ENCODE assay signal across 9 cellular contexts in the genomic region with DNA sequence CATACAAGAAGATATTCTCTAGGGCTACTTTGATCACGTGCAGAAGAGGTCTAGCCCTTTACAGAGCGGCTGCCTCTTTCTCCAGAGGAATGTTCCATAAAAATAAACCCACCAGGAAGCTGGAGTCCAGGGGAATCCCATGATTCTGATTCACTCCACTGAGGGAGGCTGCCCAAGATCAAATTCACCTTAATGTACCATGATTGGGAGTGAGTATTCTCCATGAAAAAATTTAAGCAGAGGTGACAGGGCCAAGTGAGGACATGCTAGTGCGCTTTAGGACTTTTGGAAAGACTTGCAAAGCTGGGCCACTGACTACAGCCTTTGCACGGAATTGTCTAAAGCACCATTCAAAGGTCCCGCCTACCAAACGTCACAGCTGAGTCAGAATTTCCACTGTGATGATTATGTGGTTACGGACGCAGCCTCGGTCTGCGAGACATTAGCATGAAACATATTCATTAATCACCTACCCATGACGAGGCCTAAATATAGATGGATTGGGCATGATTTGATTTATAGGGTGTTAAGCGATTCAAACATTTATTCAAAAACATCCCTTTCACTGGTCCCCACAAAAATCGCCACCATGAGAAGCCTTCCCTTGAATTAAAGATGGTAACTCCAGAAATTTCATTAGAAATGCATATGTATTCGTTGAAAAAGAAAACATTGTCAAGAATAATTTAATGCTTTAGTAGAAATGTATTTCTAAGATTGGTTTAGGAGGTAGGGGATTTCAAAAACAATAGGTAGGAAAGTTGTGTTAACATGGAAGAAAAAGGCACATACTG.
DNase-seq lines count a peak whose midpoint lies in the region; ATAC-seq and TF ChIP-seq lines count a peak whose summit lies in the region.
"Had no signal": no experiment of that assay in that cellular context is flagged by ENCODE, and none has a peak within 500 bp of the region (broad histone marks: within the 10 kb centered on the region; RNA-seq: fewer than 3 reads in every experiment).

No MANE protein-coding gene starts in this region.

- H3K36me3 ChIP-seq in adipocyte (ENCODE audit: control insufficient read depth, insufficient read depth, low read length, severe bottlenecking), result no peaks in the 10 kb centered on the region
- no peaks in the 10 kb centered on the region for H3K36me3 ChIP-seq in vagina

- no peak for TF ChIP-seq POLR2A in vagina (IDR thresholded peaks at IDR 0.05)

- no peaks in the 10 kb centered on the region for H3K27me3 ChIP-seq in adipocyte (replicated peaks; ENCODE audit: control insufficient read depth, insufficient read depth, low read length)
- H3K27me3 ChIP-seq in vagina, result no peaks in the 10 kb centered on the region

- H3K9ac ChIP-seq in adipocyte (ENCODE audit: low read length), result no peak overlapping the region

- no peaks in the 10 kb centered on the region for H3K9me3 ChIP-seq in adipocyte (ENCODE audit: control insufficient read depth, low read length)
- H3K9me3 ChIP-seq in vagina, result no peaks in the 10 kb centered on the region

- intact Hi-C loops in vagina (cut with DNase I), result loop anchor here (10.0 kb wide), 3 partner anchors 84 to 196 kb away; no protein-coding TSS in a partner anchor

- no peak for TF ChIP-seq CTCF in retinal pigment epithelial cell (conservative IDR thresholded peaks at IDR 0.05; ENCODE audit: low read depth, low read length)
- TF ChIP-seq CTCF in vagina (IDR thresholded peaks at IDR 0.05), result no peak

- H3K27ac ChIP-seq in vagina, result no peak overlapping the region

- ATAC-seq in GM18867 (IDR thresholded peaks at IDR 0.05; ENCODE audit: unreplicated experiment), result peak; percentile 86
- peak; percentile 77 for ATAC-seq in HG03439 (IDR thresholded peaks at IDR 0.05; ENCODE audit: unreplicated experiment)

- peak; percentile 81 for DNase-seq in adipocyte (ENCODE audit: low read depth)
- peak; percentile 95 for DNase-seq in retinal pigment epithelial cell (ENCODE audit: low read depth)
- DNase-seq in vagina (ENCODE audit: extremely low spot score in 2 of 2), result no peak
- DNase-seq in medulla oblongata (ENCODE audit: extremely low spot score), result no peak
- no peak for DNase-seq in globus pallidus (ENCODE audit: low spot score)
- no peak for DNase-seq in NCI-H2227 (lab: John Stamatoyannopoulos, UW; ENCODE audit: unreplicated experiment)
- DNase-seq: activated CD4-positive, CD25-positive, alpha-beta regulatory T cell treated with anti-CD3 and anti-CD28 coated beads, Interleukin-2, amount 50 U/mL, for 72 hours had no signal

- no peak overlapping the region for H3K4me3 ChIP-seq in adipocyte (ENCODE audit: low read length)
- H3K4me3 ChIP-seq in retinal pigment epithelial cell (ENCODE audit: low read length), result no peak overlapping the region
- H3K4me3 ChIP-seq in vagina, result no peak overlapping the region

- H3K4me1 ChIP-seq in adipocyte (ENCODE audit: control insufficient read depth, insufficient read depth, low read length), result peaks cover 29% of the 10 kb centered on the region
- H3K4me1 ChIP-seq in vagina, result peaks cover 12% of the 10 kb centered on the region

Comparison
In these comparisons a context has a peak if more than half of its experiments do, and no peak if none do; other contexts are left out.
1. DNase-seq: peak in adipocyte (single experiment) and retinal pigment epithelial cell (single experiment); none in vagina (0 of 2), medulla oblongata (single experiment), globus pallidus (single experiment) and NCI-H2227 (single experiment).